In genomic region chr6:2042951-2043648, GRCh38 we compare ENCODE assay signal across 25 cellular contexts.
"Had no signal": no experiment of that assay in that cellular context is flagged by ENCODE, and none has a peak within 500 bp of the region (broad histone marks: within the 10 kb centered on the region; RNA-seq: fewer than 3 reads in every experiment).

No MANE protein-coding gene starts in this region.

- DNase-seq: activated CD4-positive, alpha-beta T cell treated with anti-CD3 and anti-CD28 coated beads, Interleukin-2, amount 10 ng/mL, durations not matched to agents 24 days and 14 days; activated CD4-positive, alpha-beta T cell treated with anti-CD3 and anti-CD28 coated beads, Interleukin-2, amount 50 U/mL, for 4 hours; activated CD8-positive, alpha-beta T cell treated with anti-CD3 and anti-CD28 coated beads for 36 hours; activated effector memory CD4-positive, alpha-beta T cell treated with anti-CD3 and anti-CD28 coated beads, Interleukin-2, amount 50 U/mL, for 16 hours; activated naive CD4-positive, alpha-beta T cell; activated naive CD8-positive, alpha-beta T cell treated with anti-CD3 and anti-CD28 coated beads, Interleukin-2, amount 10 ng/mL, durations not matched to agents 7 days and 5 days; activated T-cell treated with anti-CD3 and anti-CD28 coated beads, Interleukin-2, amount 50 U/mL, for 1 hour; activated T-cell treated with anti-CD3 and anti-CD28 coated beads, Interleukin-2, amount 50 U/mL, for 72 hours; amygdala; cerebellar nuclear complex; NCI-H1105; NCI-H1417 treated with DMSO at 0.1 percent for 48 hours; NCI-H187 treated with DMSO at 0.1 percent for 48 hours; NCI-H2081 treated with DMSO at 0.1 percent for 48 hours; NCI-H226; NCI-H446 treated with DMSO at 0.1 percent for 48 hours; NCI-H524; PC-9 had no signal

- H3K9me3 ChIP-seq: ascending aorta had no signal

- H3K36me3 ChIP-seq: ascending aorta, cardiac muscle cell had no signal

- H3K27ac ChIP-seq: ascending aorta, cardiac muscle cell, KMS-11, PC-9, RWPE1, SK-N-MC had no signal

- H3K4me1 ChIP-seq: ascending aorta had no signal

- ATAC-seq: activated CD8-positive, alpha-beta T cell treated with anti-CD3 and anti-CD28 coated beads for 36 hours; activated T-cell treated with anti-CD3 and anti-CD28 coated beads, Interleukin-2, amount 50 U/mL, for 72 hours; activated T-helper 17 cell treated with anti-CD3 and anti-CD28 coated beads, Interleukin-2, amount 50 U/mL, for 72 hours; Right ventricle myocardium inferior had no signal

- H3K4me3 ChIP-seq: ascending aorta, cardiac muscle cell, PC-9, SK-N-MC had no signal

- H3K27me3 ChIP-seq: ascending aorta, cardiac muscle cell had no signal
